In the genomic region with DNA sequence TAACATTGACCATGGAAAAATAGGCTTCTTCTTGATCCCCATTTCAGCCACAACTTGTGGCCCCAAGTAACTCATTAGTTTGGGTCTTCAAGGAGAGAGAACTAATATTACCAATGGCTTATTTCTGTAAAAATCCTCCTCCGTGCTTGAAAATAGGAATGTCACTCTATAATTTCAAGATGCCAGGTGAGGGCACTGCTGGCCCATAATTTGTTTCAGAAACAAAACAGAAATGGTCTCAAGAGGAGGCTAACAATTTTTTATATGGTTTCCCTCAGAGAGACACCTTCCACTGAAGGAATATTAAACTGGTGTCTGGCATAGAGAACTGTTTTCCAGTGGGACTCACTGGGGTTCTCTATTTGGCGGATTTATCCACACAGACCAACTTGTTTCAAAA, we compare ENCODE assay signal across 9 cellular contexts.
DNase-seq lines count a peak whose midpoint lies in the region; TF ChIP-seq lines count a peak whose summit lies in the region.
"Had no signal": no experiment of that assay in that cellular context is flagged by ENCODE, and none has a peak within 500 bp of the region (broad histone marks: within the 10 kb centered on the region; RNA-seq: fewer than 3 reads in every experiment).

No MANE protein-coding gene starts in this region.

- intact Hi-C loops in lower leg skin (cut with DNase I; ENCODE audit: low total_unique reads) = no loop called here

- WGBS in lower leg skin, 2 donors = 37 to 56% methylated on average over 2 of the region's 2 CpGs

- no peak for TF ChIP-seq CTCF in lower leg skin (IDR thresholded peaks at IDR 0.05)

- in situ Hi-C loops in ACHN (cut with HindIII; ENCODE audit: low pct_ligation_motif_present, low pct_unique_long_range_greater_than_20kb, low sequenced_read_pairs) = no loop called here
- in situ Hi-C loops in SK-MEL-5 (cut with HindIII; ENCODE audit: low pct_unique_long_range_greater_than_20kb, low sequenced_read_pairs) = no loop called here

- peak; percentile 29 for DNase-seq in ACHN
- peak; percentile 2 for DNase-seq in HT-29 (ENCODE audit: low spot score)
- DNase-seq in SK-MEL-5 (ENCODE audit: low read depth, low spot score) = peak; percentile 32
- peak; percentile 72 for DNase-seq in inferior parietal cortex (ENCODE audit: extremely low spot score)
- DNase-seq in GM19240 (ENCODE audit: insufficient read length, low spot score) = no peak
- DNase-seq in NCI-H2107 treated with DMSO at 0.1 percent for 48 hours (lab: John Stamatoyannopoulos, UW; ENCODE audit: unreplicated experiment) = no peak
- no peak for DNase-seq in lower leg skin (ENCODE audit: low spot score in 2 of 2)
- DNase-seq in NCI-H187 (lab: John Stamatoyannopoulos, UW) = no peak
- DNase-seq: DND-41 had no signal

- H3K4me3 ChIP-seq in lower leg skin (ENCODE audit: low read depth, poor library complexity, severe bottlenecking) = no peak overlapping the region

- TF ChIP-seq POLR2A in lower leg skin (IDR thresholded peaks at IDR 0.05) = no peak

Comparison
In these comparisons a context has a peak if more than half of its experiments do, and no peak if none do; other contexts are left out.
1. DNase-seq: peak in ACHN (single experiment), HT-29 (single experiment), SK-MEL-5 (single experiment) and inferior parietal cortex (single experiment); none in GM19240 (single experiment), NCI-H2107 treated with DMSO at 0.1 percent for 48 hours (single experiment), lower leg skin (0 of 2) and NCI-H187 (0 of 2).